Comparison of ENCODE assay signal across 3 cellular contexts in the genomic region with DNA sequence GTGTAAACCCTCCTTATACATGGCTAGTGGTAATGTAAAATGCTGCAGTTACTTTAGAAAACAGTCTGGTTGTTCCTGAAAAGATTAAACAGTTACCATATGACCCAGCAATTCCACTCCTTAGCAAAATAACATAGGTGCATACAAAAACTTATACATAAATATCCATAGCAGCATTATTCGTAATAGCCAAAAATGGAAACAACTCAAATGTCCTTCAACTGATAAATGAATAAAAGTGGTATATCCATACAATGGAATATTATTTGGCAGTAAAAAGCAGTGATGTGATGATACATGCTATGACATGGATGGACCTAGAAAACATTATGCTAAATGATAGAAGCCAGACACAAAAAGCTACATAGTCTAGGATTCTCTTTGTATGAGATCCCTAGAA.
A peak's percentile ranks its signal among the peaks of the same experiment; 100 is the strongest.
TF ChIP-seq lines count a peak whose summit lies in the region.

No MANE protein-coding gene starts in this region.

TF ChIP-seq in HEK293, 187 proteins besides CTCF, POLR2A, EP300 and RAD21:
- TF ChIP-seq ZNF341 (tag by site-specific recombination; IDR thresholded peaks at IDR 0.05; ENCODE audit: low read depth): no peak
- TF ChIP-seq ZNF768 (tag by site-specific recombination; IDR thresholded peaks at IDR 0.05): no peak
- peak; percentile 53; the same call in 1 of the 2 replicates for TF ChIP-seq ZNF140 (tag by site-specific recombination; IDR thresholded peaks at IDR 0.05)
- TF ChIP-seq ZNF10 (tag by site-specific recombination; IDR thresholded peaks at IDR 0.05): peak; percentile 86; the same call in 1 of the 2 replicates
- peak; percentile 69 for TF ChIP-seq ZNF146 (tag by site-specific recombination; IDR thresholded peaks at IDR 0.05)

TF ChIP-seq in K562, 482 proteins besides CTCF, POLR2A, EP300 and RAD21:
- TF ChIP-seq HNRNPK (IDR thresholded peaks at IDR 0.05; ENCODE audit: low read depth, low read length, poor library complexity, severe bottlenecking) (no peak), PHF21A (IDR thresholded peaks at IDR 0.05; ENCODE audit: borderline replicate concordance, low read depth) (no peak), U2AF2 (optimal IDR thresholded peaks at IDR 0.05; ENCODE audit: low read depth, low read length) (no peak)

TF ChIP-seq in endothelial cell of umbilical vein, 7 proteins besides CTCF, POLR2A, EP300 and RAD21:
- TF ChIP-seq GATA2 (IDR thresholded peaks at IDR 0.05; ENCODE audit: insufficient read depth, insufficient read length, low read depth, low read length) (no peak), POLR2AphosphoS5 (IDR thresholded peaks at IDR 0.05; ENCODE audit: insufficient read depth, low read depth, low read length) (no peak), EZH2 (IDR thresholded peaks at IDR 0.05; ENCODE audit: borderline replicate concordance, low read depth, low read length, severe bottlenecking) (no peak), MYC (IDR thresholded peaks at IDR 0.05; ENCODE audit: low read depth, low read length) (no peak)
- TF ChIP-seq, protein P1, sequence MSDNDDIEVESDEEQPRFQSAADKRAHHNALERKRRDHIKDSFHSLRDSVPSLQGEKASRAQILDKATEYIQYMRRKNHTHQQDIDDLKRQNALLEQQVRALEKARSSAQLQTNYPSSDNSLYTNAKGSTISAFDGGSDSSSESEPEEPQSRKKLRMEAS (IDR thresholded peaks at IDR 0.05; ENCODE audit: insufficient read depth, insufficient read length): no peak
